21 cellular contexts compared by ENCODE assay signal in the genomic region with DNA sequence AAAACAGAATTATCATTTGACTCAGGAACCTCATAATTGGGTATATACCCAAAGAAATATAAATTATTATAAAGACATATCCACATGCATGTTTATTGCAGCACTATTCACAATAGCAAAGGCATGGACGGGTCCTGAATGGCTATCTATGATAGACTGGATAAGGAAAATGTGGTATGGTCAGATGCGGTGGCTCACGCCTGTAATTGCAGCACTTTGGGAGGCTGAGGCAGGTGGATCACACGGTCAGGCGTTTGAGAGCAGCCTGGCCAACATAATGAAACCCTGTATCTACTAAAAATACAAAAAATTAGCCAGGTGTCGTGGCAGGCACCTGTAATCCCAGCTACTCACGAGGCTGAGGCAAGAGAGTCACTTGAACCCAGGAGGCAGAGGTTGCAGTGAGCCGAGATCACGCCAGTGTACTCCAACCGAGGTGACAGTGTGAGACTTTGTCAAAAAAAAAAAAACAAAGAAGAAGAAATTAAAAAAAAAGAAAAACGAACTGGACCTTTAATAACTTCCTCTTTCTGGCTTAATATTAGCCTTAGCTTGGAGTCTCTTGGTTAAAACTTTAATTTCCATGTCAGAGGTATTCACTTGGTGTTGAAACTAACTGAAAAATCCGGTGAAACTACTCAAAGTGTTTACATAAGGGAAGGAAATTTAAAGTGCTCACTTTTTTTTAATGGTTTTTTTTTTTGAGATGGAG.
"Had no signal": no experiment of that assay in that cellular context is flagged by ENCODE, and none has a peak within 500 bp of the region (broad histone marks: within the 10 kb centered on the region; RNA-seq: fewer than 3 reads in every experiment).

No MANE protein-coding gene starts in this region.

- H3K9ac ChIP-seq: parathyroid adenoma had no signal

- H3K9me3 ChIP-seq: esophagus muscularis mucosa, tibial nerve, uterus had no signal

- H3K4me3 Mint-ChIP-seq: activated naive CD8-positive, alpha-beta T cell treated with anti-CD3 and anti-CD28 coated beads for 36 hours; activated T-cell treated with anti-CD3 and anti-CD28 coated beads, Interleukin-2, amount 50 U/mL, for 4 hours; stimulated activated naive CD8-positive, alpha-beta T cell treated with anti-CD3 and anti-CD28 coated beads, Interleukin-15, Interleukin-2, amounts not matched to agents 100 ng/mL and 50 ng/mL, for 24 hours had no signal

- H3K27ac Mint-ChIP-seq: activated naive CD8-positive, alpha-beta T cell treated with anti-CD3 and anti-CD28 coated beads for 36 hours; activated T-helper 2 cell treated with anti-CD3 and anti-CD28 coated beads, Interferon-gamma antibody, Interleukin-2, Interleukin-4, amounts not matched to agents 10 μg/mL and 5 μg/mL and 100 μg/mL, durations not matched to agents 14 hours and 24 hours and 36 hours; stimulated activated naive CD8-positive, alpha-beta T cell treated with anti-CD3 and anti-CD28 coated beads, Interleukin-15, Interleukin-2, amounts not matched to agents 100 ng/mL and 50 ng/mL, for 24 hours had no signal

- DNase-seq: activated CD4-positive, CD25-positive, alpha-beta regulatory T cell treated with anti-CD3 and anti-CD28 coated beads, Interleukin-2, amount 50 U/mL, for 72 hours; activated naive CD4-positive, alpha-beta T cell; activated naive CD8-positive, alpha-beta T cell treated with anti-CD3 and anti-CD28 coated beads for 36 hours; activated T-cell treated with anti-CD3 and anti-CD28 coated beads, Interleukin-2, amount 50 U/mL, for 4 hours; central memory CD4-positive, alpha-beta T cell; dermis blood vessel endothelial cell; effector CD8-positive, alpha-beta T cell; head of caudate nucleus; hypothalamus; left ventricle myocardium superior; mucosa of descending colon; nucleus accumbens; right cardiac atrium; stimulated activated CD4-positive, alpha-beta T cell treated with anti-CD3 and anti-CD28 coated beads, Interleukin-4, amount 100 ng/mL, for 24 hours; substantia nigra; uterus had no signal

- H3K4me1 ChIP-seq: esophagus muscularis mucosa, tibial nerve, uterus had no signal

- H3K36me3 Mint-ChIP-seq: activated naive CD8-positive, alpha-beta T cell treated with anti-CD3 and anti-CD28 coated beads for 36 hours had no signal

- H3K27me3 Mint-ChIP-seq: activated naive CD8-positive, alpha-beta T cell treated with anti-CD3 and anti-CD28 coated beads for 36 hours had no signal

- H3K4me1 Mint-ChIP-seq: activated naive CD8-positive, alpha-beta T cell treated with anti-CD3 and anti-CD28 coated beads for 36 hours had no signal

- H3K27ac ChIP-seq: esophagus muscularis mucosa, parathyroid adenoma, tibial nerve, uterus had no signal

- H3K27me3 ChIP-seq: esophagus muscularis mucosa, tibial nerve, uterus had no signal

- H3K36me3 ChIP-seq: esophagus muscularis mucosa, tibial nerve, uterus had no signal

- ATAC-seq: activated T-cell treated with anti-CD3 and anti-CD28 coated beads, Interleukin-2, amount 50 U/mL, for 4 hours; left ventricle myocardium superior; mucosa of descending colon; right cardiac atrium had no signal

- H3K4me3 ChIP-seq: esophagus muscularis mucosa, mucosa of descending colon, tibial nerve, uterus had no signal

- H3K9me3 Mint-ChIP-seq: activated naive CD8-positive, alpha-beta T cell treated with anti-CD3 and anti-CD28 coated beads for 36 hours; activated T-cell treated with anti-CD3 and anti-CD28 coated beads, Interleukin-2, amount 50 U/mL, for 4 hours; stimulated activated naive CD8-positive, alpha-beta T cell treated with anti-CD3 and anti-CD28 coated beads, Interleukin-15, Interleukin-2, amounts not matched to agents 100 ng/mL and 50 ng/mL, for 24 hours had no signal
